In the genomic region with DNA sequence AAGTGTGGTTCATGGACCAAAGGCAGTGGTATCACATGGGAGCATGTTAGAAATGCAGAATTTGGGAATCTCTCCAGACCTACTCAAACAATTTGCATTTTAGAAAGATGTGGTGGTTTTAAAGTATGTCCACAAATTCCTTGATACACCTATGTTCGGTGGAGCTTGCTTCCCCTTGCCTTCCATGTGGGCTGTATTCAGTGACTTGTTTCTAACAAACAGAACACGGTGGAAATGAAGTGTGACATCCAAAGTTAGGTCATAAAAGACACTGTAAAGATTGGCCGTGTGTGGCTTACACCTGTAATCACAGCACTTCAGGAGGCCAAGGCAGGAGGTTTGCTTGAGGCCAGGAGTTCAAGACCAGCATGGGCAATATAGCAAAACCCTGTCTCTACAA, we compare ENCODE assay signal across 27 cellular contexts.
"Had no signal": no experiment of that assay in that cellular context is flagged by ENCODE, and none has a peak within 500 bp of the region (broad histone marks: within the 10 kb centered on the region; RNA-seq: fewer than 3 reads in every experiment).

No MANE protein-coding gene starts in this region.

- DNase-seq: heart right ventricle; islet precursor cell; left cardiac atrium; lower lobe of right lung; mammary epithelial cell; mesenchymal stem cell; naive B cell; natural killer cell; nephron progenitor cell; ovary; stimulated activated CD4-positive, alpha-beta T cell treated with anti-CD3 and anti-CD28 coated beads, Interleukin-12 subunit alpha, Interleukin-12 subunit beta, amount 100 ng/mL, for 4 hours; stimulated activated CD4-positive, alpha-beta T cell treated with anti-CD3 and anti-CD28 coated beads, Interleukin-15, amount 100 ng/mL, for 24 hours; stimulated activated CD4-positive, alpha-beta T cell treated with anti-CD3 and anti-CD28 coated beads, Interleukin-2, amount 100 ng/mL, for 24 hours; stimulated activated CD4-positive, alpha-beta T cell treated with anti-CD3 and anti-CD28 coated beads, Interleukin-4, amount 100 ng/mL, for 1 hour; stimulated activated naive B cell treated with anti-CD40 and anti-IgM and Interleukin-4, amounts not matched to agents 10 μg/mL and 1 μg/mL and 100 μg/mL, for 72 hours; stimulated activated naive CD8-positive, alpha-beta T cell treated with anti-CD3 and anti-CD28 coated beads, Interleukin-15, Interleukin-2, amounts not matched to agents 100 U/mL and 50 U/mL, for 24 hours; stomach; testis; thyroid gland; transverse colon; upper lobe of right lung had no signal

- H2AFZ ChIP-seq: hepatocyte, neural progenitor cell had no signal

- H3K4me1 ChIP-seq: neural progenitor cell had no signal

- H3K9ac ChIP-seq: neural progenitor cell had no signal

- H3K27ac ChIP-seq: heart right ventricle, hepatocyte, lower lobe of right lung, neural progenitor cell, ovary, right atrium auricular region, skin epidermis, stomach, testis, thyroid gland, transverse colon, upper lobe of right lung had no signal

- H3K79me2 ChIP-seq: hepatocyte had no signal

- H3K4me3 ChIP-seq: heart right ventricle, hepatocyte, lower lobe of right lung, neural progenitor cell, ovary, right atrium auricular region, skin epidermis, stomach, testis, thyroid gland, transverse colon, upper lobe of right lung had no signal

- ATAC-seq: heart right ventricle; left cardiac atrium; left lobe of liver; lower lobe of right lung; natural killer cell; sciatic nerve; stimulated activated naive B cell treated with anti-CD40 and anti-IgM and Interleukin-4, amounts not matched to agents 10 μg/mL and 1 μg/mL and 100 μg/mL, for 72 hours; stimulated activated naive CD8-positive, alpha-beta T cell treated with anti-CD3 and anti-CD28 coated beads, Interleukin-15, Interleukin-2, amounts not matched to agents 100 U/mL and 50 U/mL, for 24 hours; upper lobe of right lung had no signal

- H3K4me2 ChIP-seq: hepatocyte, neural progenitor cell had no signal

- H3K36me3 ChIP-seq: ovary had no signal

- H3K9me3 ChIP-seq: heart right ventricle, lower lobe of right lung, ovary, right atrium auricular region, stomach, testis, thyroid gland, transverse colon, upper lobe of right lung had no signal

- H3K27me3 ChIP-seq: hepatocyte, ovary, right atrium auricular region, stomach, testis, thyroid gland, transverse colon, upper lobe of right lung had no signal
